11 cellular contexts compared by ENCODE assay signal in the genomic region with DNA sequence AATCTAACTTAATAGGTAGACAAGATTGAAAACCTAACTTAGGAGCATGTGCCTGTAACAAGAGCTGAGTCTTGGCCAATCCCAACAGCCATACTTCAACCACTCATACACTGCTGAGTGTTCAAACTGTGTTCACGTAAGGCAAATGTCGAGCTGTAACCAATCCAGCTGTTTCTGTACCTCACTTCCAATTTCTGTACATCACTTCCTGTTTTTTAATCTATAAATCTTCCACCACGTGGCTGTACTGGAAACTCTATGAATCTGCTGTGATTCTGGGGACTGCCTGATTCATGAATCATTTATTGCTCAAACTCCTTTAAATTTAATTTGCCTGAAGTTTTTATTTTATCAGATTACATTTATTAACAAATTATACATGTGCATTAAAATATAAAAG. TPM values are rescaled to one million over a fixed set of nuclear protein-coding genes. Genes with fewer than 3 reads are reported as not detected.
A peak's percentile ranks its signal among the peaks of the same experiment; 100 is the strongest.
DNase-seq lines count a peak whose midpoint lies in the region; TF ChIP-seq lines count a peak whose summit lies in the region.
"Had no signal": no experiment of that assay in that cellular context is flagged by ENCODE, and none has a peak within 500 bp of the region (broad histone marks: within the 10 kb centered on the region; RNA-seq: fewer than 3 reads in every experiment).

No MANE protein-coding gene starts in this region.

- TF ChIP-seq CTCF in A673 (conservative IDR thresholded peaks at IDR 0.05; ENCODE audit: low read depth, low read length) (no peak), transverse colon (IDR thresholded peaks at IDR 0.05) (no peak)

- BruUV-seq in A673 (replicated peaks; lab: Mats Ljungman, UMichigan): no TSS peak

- POLR2A ChIA-PET in A673 (lab: Charles Lee; ENCODE audit: low non-redundant PET) (interaction anchor here (0.5 to 0.6 kb wide), 2 partner anchors 20 to 1096 kb away, joined by 3 to 5 read pairs; no protein-coding TSS in a partner anchor), HEK293T (lab: Yijun Ruan, JAX) (no interaction called here)

- H3K27me3 ChIP-seq in A673 (replicated peaks; ENCODE audit: insufficient read depth, low read depth, low read length, poor library complexity) (no peaks in the 10 kb centered on the region), transverse colon (no peaks in the 10 kb centered on the region)

- H3K4me3 ChIP-seq in A673 (ENCODE audit: low read depth, low read length, poor library complexity, severe bottlenecking) (no peak overlapping the region), SK-N-MC (no peak overlapping the region), transverse colon (no peak overlapping the region)
- H3K4me3 ChIP-seq: lung had no signal

- WGBS in transverse colon (ENCODE audit: low coverage in 1 of 2), 2 donors: 43 to 54% methylated on average over 3 of the region's 3 CpGs

- no peak overlapping the region for H3K27ac ChIP-seq in A673 (ENCODE audit: low read depth, low read length, poor library complexity, severe bottlenecking)
- H3K27ac ChIP-seq in SK-N-MC: 0 out of 2 replicates have a peak overlapping the region, but pooled peaks have one; percentile 10
- peak overlapping the region; percentile 92 for H3K27ac ChIP-seq in epithelial cell of prostate
- no peak overlapping the region for H3K27ac ChIP-seq in transverse colon

- DNase-seq in A673 (ENCODE audit: low spot score) (peak; percentile 27), EH (ENCODE audit: low read depth) (peak; percentile 59), SK-N-MC (ENCODE audit: low read depth, low spot score) (no peak), epithelial cell of prostate (ENCODE audit: low read depth, low spot score) (peak; percentile 41), AG20443 (ENCODE audit: low spot score) (no peak), transverse colon (no peak), HEK293T (ENCODE audit: extremely low spot score) (no peak)
- no peak for DNase-seq in NK-92 treated with Interleukin-12 subunit alpha and Interleukin-12 subunit beta, amount 100 ng/mL, for 24 hours (lab: John Stamatoyannopoulos, UW)
- DNase-seq: caudate nucleus, NCI-H2081 treated with DMSO at 0.1 percent for 48 hours had no signal

- H3K9me3 ChIP-seq in A673 (ENCODE audit: low read depth, low read length, poor library complexity, severe bottlenecking) (no peaks in the 10 kb centered on the region), SK-N-MC (ENCODE audit: low read depth, low read length) (no peaks in the 10 kb centered on the region), transverse colon (no peaks in the 10 kb centered on the region)

- TF ChIP-seq POLR2A in transverse colon (IDR thresholded peaks at IDR 0.05): no peak

- H3K9ac ChIP-seq in SK-N-MC (ENCODE audit: insufficient read length): no peak overlapping the region

- H3K36me3 ChIP-seq in A673 (ENCODE audit: insufficient read depth, low read length, poor library complexity, severe bottlenecking) (no peaks in the 10 kb centered on the region), SK-N-MC (ENCODE audit: insufficient read depth, low read length) (no peaks in the 10 kb centered on the region), transverse colon (no peaks in the 10 kb centered on the region)

- in situ Hi-C loops in transverse colon (cut with MboI; ENCODE audit: low pct_ligation_motif_present in 1 of 4, low pct_unique_long_range_greater_than_20kb in 1 of 4, low sequenced_read_pairs in 3 of 4): no loop called here

- intact Hi-C loops in A673 (cut with micrococcal nuclease; ENCODE audit: unreplicated experiment) (no loop called here), transverse colon (cut with DNase I; ENCODE audit: low total_unique reads) (no loop called here)

- CTCF ChIA-PET in A673 (lab: Charles Lee): no interaction called here
- CTCF ChIA-PET in HEK293T (lab: Yijun Ruan, JAX): no interaction called here

- TF ChIP-seq EP300 in transverse colon (IDR thresholded peaks at IDR 0.05; ENCODE audit: low read depth): no peak

- H3K4me1 ChIP-seq in A673 (ENCODE audit: insufficient read depth, low read length, poor library complexity, severe bottlenecking): peaks cover 16% of the 10 kb centered on the region
- no peaks in the 10 kb centered on the region for H3K4me1 ChIP-seq in transverse colon

TF ChIP-seq in HEK293T, 16 proteins besides CTCF, POLR2A, EP300 and RAD21:
- TF ChIP-seq LEF1 (IDR thresholded peaks at IDR 0.05; ENCODE audit: borderline replicate concordance): no peak
- TF ChIP-seq BHLHE40 (IDR thresholded peaks at IDR 0.05; ENCODE audit: borderline replicate concordance): no peak
- no peak for TF ChIP-seq FOXA1 (IDR thresholded peaks at IDR 0.05)
- TF ChIP-seq SP1 (IDR thresholded peaks at IDR 0.05): no peak
- TF ChIP-seq TARDBP (IDR thresholded peaks at IDR 0.05): no peak
- TF ChIP-seq NFRKB (IDR thresholded peaks at IDR 0.05): no peak
- TF ChIP-seq FOXM1 (IDR thresholded peaks at IDR 0.05; ENCODE audit: borderline replicate concordance): no peak
- TF ChIP-seq, protein P1, sequence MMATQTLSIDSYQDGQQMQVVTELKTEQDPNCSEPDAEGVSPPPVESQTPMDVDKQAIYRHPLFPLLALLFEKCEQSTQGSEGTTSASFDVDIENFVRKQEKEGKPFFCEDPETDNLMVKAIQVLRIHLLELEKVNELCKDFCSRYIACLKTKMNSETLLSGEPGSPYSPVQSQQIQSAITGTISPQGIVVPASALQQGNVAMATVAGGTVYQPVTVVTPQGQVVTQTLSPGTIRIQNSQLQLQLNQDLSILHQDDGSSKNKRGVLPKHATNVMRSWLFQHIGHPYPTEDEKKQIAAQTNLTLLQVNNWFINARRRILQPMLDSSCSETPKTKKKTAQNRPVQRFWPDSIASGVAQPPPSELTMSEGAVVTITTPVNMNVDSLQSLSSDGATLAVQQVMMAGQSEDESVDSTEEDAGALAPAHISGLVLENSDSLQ (IDR thresholded peaks at IDR 0.05): no peak
- TF ChIP-seq ZNF384 (IDR thresholded peaks at IDR 0.05): no peak
- no peak for TF ChIP-seq ELF4 (IDR thresholded peaks at IDR 0.05)
- no peak for TF ChIP-seq FOXK2 (IDR thresholded peaks at IDR 0.05)
- TF ChIP-seq SUZ12 (IDR thresholded peaks at IDR 0.05): no peak

RNA-seq across cellular contexts. Expression of a gene that starts 44.6 kb away (rescaled TPM):
- total RNA-seq in A673 (2021) (23.1 and 23.6 TPM in 2 replicates), transverse colon (10 to 100 TPM in 3 of 4 donors, 1 to 10 TPM in 1; 3.6 to 15.0 (median 14.4) TPM)

Comparison
In these comparisons a context has a peak if more than half of its experiments do, and no peak if none do; other contexts are left out.
1. DNase-seq: peak in A673 (single experiment), EH (single experiment) and epithelial cell of prostate (single experiment); none in SK-N-MC (single experiment), AG20443 (single experiment), transverse colon (single experiment), NK-92 treated with Interleukin-12 subunit alpha and Interleukin-12 subunit beta, amount 100 ng/mL, for 24 hours (single experiment) and HEK293T (single experiment).
2. H3K27ac ChIP-seq: peak in SK-N-MC (single experiment) and epithelial cell of prostate (single experiment); none in A673 (single experiment) and transverse colon (0 of 4).